Comparison of ENCODE assay signal across 8 cellular contexts in genomic region chr6:52286798-52287432, GRCh38. TPM values are rescaled to one million over a fixed set of nuclear protein-coding genes. Genes with fewer than 3 reads are reported as not detected.
DNase-seq lines count a peak whose midpoint lies in the region; ATAC-seq and TF ChIP-seq lines count a peak whose summit lies in the region.

No MANE protein-coding gene starts in this region.

- intact Hi-C loops in ovary (cut with DNase I) (loop anchor here (5.0 to 10.0 kb wide), 5 partner anchors 108 to 375 kb away; no protein-coding TSS in a partner anchor), vagina (cut with DNase I) (loop anchor here (10.0 kb wide), 1 partner anchor 98 kb away; no protein-coding TSS in a partner anchor)

- H3K4me3 ChIP-seq in Jurkat, Clone E6-1 (ENCODE audit: low read length), result no peak overlapping the region
- peak overlapping the region; percentile 83 for H3K4me3 ChIP-seq in OCI-LY3 (ENCODE audit: low read length)
- H3K4me3 ChIP-seq in ovary, result no peak overlapping the region
- no peak overlapping the region for H3K4me3 ChIP-seq in vagina

- H3K27me3 Mint-ChIP-seq in activated T-cell treated with anti-CD3 and anti-CD28 coated beads, Interleukin-2, amount 50 U/mL, for 72 hours (ENCODE audit: low read depth), result no peaks in the 10 kb centered on the region

- no peaks in the 10 kb centered on the region for H3K9me3 ChIP-seq in OCI-LY3 (ENCODE audit: insufficient read depth, low read length)
- H3K9me3 ChIP-seq in ovary, result no peaks in the 10 kb centered on the region
- no peaks in the 10 kb centered on the region for H3K9me3 ChIP-seq in vagina

- H3K27me3 ChIP-seq in OCI-LY3 (ENCODE audit: low read depth, low read length), result no peaks in the 10 kb centered on the region
- H3K27me3 ChIP-seq in ovary, result no peaks in the 10 kb centered on the region
- no peaks in the 10 kb centered on the region for H3K27me3 ChIP-seq in vagina

- H3K4me3 Mint-ChIP-seq in activated T-cell treated with anti-CD3 and anti-CD28 coated beads, Interleukin-2, amount 50 U/mL, for 72 hours, result peak overlapping the region in 1 of 2 donors; percentile 27

- H3K36me3 Mint-ChIP-seq in activated T-cell treated with anti-CD3 and anti-CD28 coated beads, Interleukin-2, amount 50 U/mL, for 72 hours (ENCODE audit: insufficient read depth in 2 of 2), result peaks cover 10 to 16% of the 10 kb centered on the region in 2 donors

- H3K4me2 ChIP-seq in OCI-LY3 (ENCODE audit: low read length), result peak overlapping the region; percentile 80

- H3K79me2 ChIP-seq in OCI-LY3 (ENCODE audit: low read length), result peaks cover 27% of the 10 kb centered on the region

- TF ChIP-seq CTCF in OCI-LY3 (IDR thresholded peaks at IDR 0.05; ENCODE audit: low read depth, low read length) (peak; percentile 77), ovary (IDR thresholded peaks at IDR 0.05) (peak in 2 of 3 donors; percentile 24 to 28), vagina (IDR thresholded peaks at IDR 0.05) (no peak)

- no peak for TF ChIP-seq POLR2A in ovary (IDR thresholded peaks at IDR 0.05)
- no peak for TF ChIP-seq POLR2A in vagina (IDR thresholded peaks at IDR 0.05)

- H3K9ac ChIP-seq in OCI-LY3 (ENCODE audit: low read length), result peak overlapping the region; percentile 90

- peak overlapping the region; percentile 91 for H3K27ac ChIP-seq in OCI-LY3 (ENCODE audit: low read length)
- H3K27ac ChIP-seq in ovary, result no peak overlapping the region
- H3K27ac ChIP-seq in vagina, result no peak overlapping the region

- no peak for ATAC-seq in activated T-cell treated with anti-CD3 and anti-CD28 coated beads, Interleukin-2, amount 50 U/mL, for 72 hours (replicated peaks in 1 of 2)
- no peak for ATAC-seq in HG02885 (IDR thresholded peaks at IDR 0.05; ENCODE audit: poor library complexity, unreplicated experiment)

- TF ChIP-seq EP300 in ovary (IDR thresholded peaks at IDR 0.05), result no peak

- 24 to 29% (median 27%) methylated on average over 2 of the region's 2 CpGs for WGBS in ovary, 3 donors

- peak; percentile 90 for DNase-seq in DMS 273 (lab: John Stamatoyannopoulos, UW; ENCODE audit: unreplicated experiment)
- peak; percentile 75 for DNase-seq in Jurkat, Clone E6-1 (ENCODE audit: low read depth, low spot score)
- peak; percentile 71 to 76 for DNase-seq in activated T-cell treated with anti-CD3 and anti-CD28 coated beads, Interleukin-2, amount 50 U/mL, for 72 hours
- DNase-seq in fibroblast of the conjunctiva (ENCODE audit: low read depth), result peak; percentile 70
- peak; percentile 42 to 72 (median 68) for DNase-seq in ovary
- no peak for DNase-seq in vagina (ENCODE audit: extremely low spot score in 2 of 2)

- H3K4me1 ChIP-seq in OCI-LY3 (ENCODE audit: low read length), result peaks cover 42% of the 10 kb centered on the region
- no peaks in the 10 kb centered on the region for H3K4me1 ChIP-seq in ovary (ENCODE audit: insufficient read depth)
- H3K4me1 ChIP-seq in vagina, result peaks cover 23% of the 10 kb centered on the region

- H4K20me1 ChIP-seq in OCI-LY3 (ENCODE audit: insufficient read depth, low read length), result peaks cover 15% of the 10 kb centered on the region

- H2AFZ ChIP-seq in OCI-LY3 (ENCODE audit: low read depth, low read length), result peak overlapping the region; percentile 62; the same call in 1 of the 2 replicates

- peaks cover 41% of the 10 kb centered on the region for H3K4me1 Mint-ChIP-seq in activated T-cell treated with anti-CD3 and anti-CD28 coated beads, Interleukin-2, amount 50 U/mL, for 72 hours (ENCODE audit: low read depth)

- no peak overlapping the region for H3K27ac Mint-ChIP-seq in activated T-cell treated with anti-CD3 and anti-CD28 coated beads, Interleukin-2, amount 50 U/mL, for 72 hours

- peaks cover 18% of the 10 kb centered on the region for H3K36me3 ChIP-seq in OCI-LY3 (replicated peaks; ENCODE audit: low read depth, low read length)
- no peaks in the 10 kb centered on the region for H3K36me3 ChIP-seq in ovary
- peaks cover 0 to 8% of the 10 kb centered on the region in 2 donors for H3K36me3 ChIP-seq in vagina

- H3K9me3 Mint-ChIP-seq in activated T-cell treated with anti-CD3 and anti-CD28 coated beads, Interleukin-2, amount 50 U/mL, for 72 hours, result no peaks in the 10 kb centered on the region

RNA-seq across cellular contexts. Expression of gene MCM3, which starts 2.4 kb away (rescaled TPM):
- polyA plus RNA-seq in Jurkat, Clone E6-1 (2012; ENCODE audit: insufficient read depth, insufficient read length), result 225 TPM
- 100 to 1,000 TPM; 184 to 238 TPM for total RNA-seq in activated T-cell treated with anti-CD3 and anti-CD28 coated beads, Interleukin-2, amount 50 U/mL, for 72 hours
- total RNA-seq in ovary (10 to 100 TPM; 25.5 to 41.8 (median 37.1) TPM), vagina (36.3 TPM)
- polyA plus RNA-seq in ovary, result 10 to 100 TPM; 34.3 to 43.8 TPM

RNA-seq across cellular contexts. Expression of gene IL17F, which starts 42.6 kb away (rescaled TPM):
- polyA plus RNA-seq in Jurkat, Clone E6-1 (2012; ENCODE audit: insufficient read depth, insufficient read length), result not detected
- total RNA-seq in activated T-cell treated with anti-CD3 and anti-CD28 coated beads, Interleukin-2, amount 50 U/mL, for 72 hours, result 10 to 100 TPM in 1 of 2 donors, under 1 TPM in 1; 0.50 to 12.3 TPM
- total RNA-seq in ovary (not detected), vagina (not detected)
- not detected for polyA plus RNA-seq in ovary

Comparison
In these comparisons a context has a peak if more than half of its experiments do, and no peak if none do; other contexts are left out.
1. DNase-seq: peak in DMS 273 (single experiment), Jurkat, Clone E6-1 (single experiment), activated T-cell treated with anti-CD3 and anti-CD28 coated beads, Interleukin-2, amount 50 U/mL, for 72 hours (2 of 2), fibroblast of the conjunctiva (single experiment) and ovary (5 of 5); none in vagina (0 of 2).
2. CTCF ChIP-seq: peak in OCI-LY3 (single experiment) and ovary (2 of 3); none in vagina (0 of 3).